ENCODE assay signal across 8 cellular contexts in genomic region chr5:151068571-151069197, GRCh38.
A peak's percentile ranks its signal among the peaks of the same experiment; 100 is the strongest.
DNase-seq lines count a peak whose midpoint lies in the region; ATAC-seq lines count a peak whose summit lies in the region.

No MANE protein-coding gene starts in this region.

- H3K27me3 ChIP-seq in duodenal mucosa (ENCODE audit: control insufficient read depth in 1 of 2, insufficient read depth in 2 of 2, low read length in 2 of 2), result no peaks in the 10 kb centered on the region

- peaks cover 57 to 65% of the 10 kb centered on the region in 2 donors for H3K4me1 ChIP-seq in duodenal mucosa (ENCODE audit: control insufficient read depth in 1 of 2, insufficient read depth in 2 of 2, low read length in 2 of 2)

- ATAC-seq in GM19467 (IDR thresholded peaks at IDR 0.05; ENCODE audit: unreplicated experiment) (peak; percentile 60), HG03558 (IDR thresholded peaks at IDR 0.05; ENCODE audit: extremely low read depth, unreplicated experiment) (peak; percentile 51)

- no peak overlapping the region for H3K4me3 ChIP-seq in duodenal mucosa (ENCODE audit: low read depth in 1 of 2, low read length in 2 of 2)

- H3K36me3 ChIP-seq in duodenal mucosa (ENCODE audit: control insufficient read depth in 1 of 2, insufficient read depth in 2 of 2, low read length in 2 of 2), result peaks cover 8 to 51% of the 10 kb centered on the region in 2 donors

- DNase-seq in GM03348 (ENCODE audit: low spot score) (peak; percentile 34), HuH-7 (ENCODE audit: low spot score) (no peak), AG08396 (ENCODE audit: low spot score) (no peak), NCI-H1048 (lab: John Stamatoyannopoulos, UW) (no peak)
- DNase-seq in stimulated activated CD4-positive, alpha-beta T cell treated with anti-CD3 and anti-CD28 coated beads, Interleukin-4, amount 100 ng/mL, for 1 hour, result peak; percentile 42

- no peak overlapping the region for H3K9ac ChIP-seq in duodenal mucosa (ENCODE audit: low read depth in 1 of 2, low read length in 2 of 2)

- H3K27ac ChIP-seq in duodenal mucosa (ENCODE audit: low read depth, low read length), result peak overlapping the region; percentile 32

- no peaks in the 10 kb centered on the region for H3K9me3 ChIP-seq in duodenal mucosa (ENCODE audit: control insufficient read depth in 1 of 2, low read length in 2 of 2)

Comparison
In these comparisons a context has a peak if more than half of its experiments do, and no peak if none do; other contexts are left out.
1. DNase-seq: peak in GM03348 (single experiment) and stimulated activated CD4-positive, alpha-beta T cell treated with anti-CD3 and anti-CD28 coated beads, Interleukin-4, amount 100 ng/mL, for 1 hour (single experiment); none in HuH-7 (single experiment), AG08396 (single experiment) and NCI-H1048 (single experiment).